Comparison of ENCODE assay signal across 8 cellular contexts in genomic region chr5:108749130-108749861, GRCh38.
DNase-seq lines count a peak whose midpoint lies in the region; ATAC-seq and TF ChIP-seq lines count a peak whose summit lies in the region.

No MANE protein-coding gene starts in this region.

- peak overlapping the region; percentile 99 for H3K4me3 ChIP-seq in adipocyte (ENCODE audit: low read length)
- peak overlapping the region; percentile 82 for H3K4me3 ChIP-seq in retinal pigment epithelial cell (ENCODE audit: low read length)

- in situ Hi-C loops in ACHN (cut with HindIII; ENCODE audit: low pct_ligation_motif_present, low pct_unique_long_range_greater_than_20kb, low sequenced_read_pairs): no loop called here

- DNase-seq in ACHN (peak; percentile 44), NCI-H2227 (lab: John Stamatoyannopoulos, UW; ENCODE audit: unreplicated experiment) (peak; percentile 79), adipocyte (ENCODE audit: low read depth) (peak; percentile 85), hepatic stellate cell (ENCODE audit: low spot score) (peak; percentile 66), retinal pigment epithelial cell (ENCODE audit: low read depth) (no peak), hippocampal formation (lab: John Stamatoyannopoulos, UW) (no peak)

- no peaks in the 10 kb centered on the region for H3K36me3 ChIP-seq in adipocyte (ENCODE audit: control insufficient read depth, insufficient read depth, low read length, severe bottlenecking)

- H3K27me3 ChIP-seq in adipocyte (replicated peaks; ENCODE audit: control insufficient read depth, insufficient read depth, low read length): no peaks in the 10 kb centered on the region

- ATAC-seq in GM18498 (IDR thresholded peaks at IDR 0.05; ENCODE audit: unreplicated experiment): peak; percentile 37
- ATAC-seq in HG02852 (IDR thresholded peaks at IDR 0.05; ENCODE audit: unreplicated experiment): peak; percentile 32

- TF ChIP-seq CTCF in retinal pigment epithelial cell (conservative IDR thresholded peaks at IDR 0.05; ENCODE audit: low read depth, low read length): no peak

- H3K9ac ChIP-seq in adipocyte (ENCODE audit: low read length): peak overlapping the region; percentile 99

- peaks cover 43% of the 10 kb centered on the region for H3K4me1 ChIP-seq in adipocyte (ENCODE audit: control insufficient read depth, insufficient read depth, low read length)

- H3K9me3 ChIP-seq in adipocyte (ENCODE audit: control insufficient read depth, low read length): no peaks in the 10 kb centered on the region

Comparison
In these comparisons a context has a peak if more than half of its experiments do, and no peak if none do; other contexts are left out.
1. DNase-seq: peak in ACHN (single experiment), NCI-H2227 (single experiment), adipocyte (single experiment) and hepatic stellate cell (single experiment); none in retinal pigment epithelial cell (single experiment) and hippocampal formation (0 of 2).